ENCODE assay signal across 8 cellular contexts in the genomic region with DNA sequence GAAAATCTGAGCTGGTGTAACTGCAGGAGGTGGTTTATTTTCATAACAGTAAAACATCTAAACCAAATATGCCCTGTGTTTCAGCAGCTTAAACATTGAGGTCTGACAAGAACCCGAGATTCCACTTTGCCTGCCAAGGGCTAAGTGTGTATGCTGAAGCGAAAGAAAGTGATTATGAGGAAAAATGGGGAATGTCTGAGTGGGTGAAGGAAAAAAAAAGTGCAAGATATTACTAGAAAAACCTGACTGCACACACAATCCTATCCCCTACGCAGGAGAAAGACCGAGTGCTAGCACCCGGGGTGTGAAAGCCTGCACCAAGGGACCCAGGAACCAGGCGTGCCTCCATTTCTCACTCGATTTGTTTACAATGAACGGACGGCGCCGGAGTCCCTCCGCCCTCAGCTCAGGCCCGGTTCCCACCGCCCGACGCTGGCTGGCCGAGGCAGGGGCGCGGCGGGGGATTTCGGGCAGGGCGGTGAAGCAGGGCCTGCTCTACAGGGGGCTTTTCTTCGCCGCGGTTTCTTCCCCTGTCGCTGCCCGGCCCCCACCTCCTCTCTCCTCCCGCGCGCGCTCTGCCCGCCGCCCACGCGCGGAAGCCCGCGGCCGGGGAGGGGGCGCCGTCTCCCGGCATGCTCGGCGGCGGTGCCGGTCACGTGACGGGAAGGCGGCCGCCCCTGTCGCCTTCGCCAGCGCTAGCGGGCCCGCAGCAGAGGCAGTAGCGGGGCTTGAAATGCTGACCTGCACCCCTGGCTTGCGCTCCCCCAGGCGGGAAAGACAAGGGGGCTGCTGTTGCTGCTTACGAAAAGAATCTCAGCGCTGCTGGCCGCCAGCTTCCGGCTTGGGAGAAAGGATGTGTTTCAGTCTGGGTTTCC. TPM values are rescaled to one million over a fixed set of nuclear protein-coding genes. Genes with fewer than 3 reads are reported as not detected.
A peak's percentile ranks its signal among the peaks of the same experiment; 100 is the strongest.
DNase-seq lines count a peak whose midpoint lies in the region; ATAC-seq lines count a peak whose summit lies in the region.

No MANE protein-coding gene starts in this region.

- peaks cover 19% of the 10 kb centered on the region for H3K36me3 ChIP-seq in NT2/D1 (ENCODE audit: insufficient read depth, insufficient read length, low read length)

- H3K9me3 ChIP-seq in NT2/D1 (ENCODE audit: insufficient read depth, low read length) = no peaks in the 10 kb centered on the region

- peaks cover 4% of the 10 kb centered on the region for H3K4me1 ChIP-seq in NT2/D1 (ENCODE audit: insufficient read depth, insufficient read length)

- H3K4me3 ChIP-seq in NT2/D1 (ENCODE audit: insufficient read length, low read depth) = peak overlapping the region; percentile 46

- peak overlapping the region; percentile 74 for H3K27ac ChIP-seq in epithelial cell of prostate

- peak overlapping the region; percentile 87 for H3K9ac ChIP-seq in NT2/D1 (ENCODE audit: insufficient read length, low read depth)

- ATAC-seq in GM19023 (IDR thresholded peaks at IDR 0.05; ENCODE audit: unreplicated experiment) (peak; percentile 81), HG03196 (IDR thresholded peaks at IDR 0.05; ENCODE audit: unreplicated experiment) (peak; percentile 68)

- H3K27me3 ChIP-seq in NT2/D1 (ENCODE audit: insufficient read depth, insufficient read length) = no peaks in the 10 kb centered on the region

- peak; percentile 21 to 26 for DNase-seq in AML-193 (lab: John Stamatoyannopoulos, UW)
- peak; percentile 40 for DNase-seq in NT2/D1 (ENCODE audit: low read depth, low spot score)
- peak; percentile 76 for DNase-seq in activated T-cell treated with anti-CD3 and anti-CD28 coated beads for 24 hours (ENCODE audit: low read depth)
- DNase-seq in epithelial cell of prostate (ENCODE audit: low read depth, low spot score) = no peak
- DNase-seq in mucosa of gallbladder (ENCODE audit: low spot score) = peak; percentile 70
- peak; percentile 40 to 68 for DNase-seq in stimulated activated CD8-positive, alpha-beta memory T cell treated with anti-CD3 and anti-CD28 coated beads, Interleukin-4, amount 100 ng/mL, for 4 hours (ENCODE audit: low read depth in 2 of 2, low spot score in 1 of 2)

RNA-seq across cellular contexts. Expression of a gene that starts 35.9 kb away (rescaled TPM):
- 30.6 TPM for total RNA-seq in mucosa of gallbladder
